Comparison of ENCODE assay signal across 2 cellular contexts in the genomic region with DNA sequence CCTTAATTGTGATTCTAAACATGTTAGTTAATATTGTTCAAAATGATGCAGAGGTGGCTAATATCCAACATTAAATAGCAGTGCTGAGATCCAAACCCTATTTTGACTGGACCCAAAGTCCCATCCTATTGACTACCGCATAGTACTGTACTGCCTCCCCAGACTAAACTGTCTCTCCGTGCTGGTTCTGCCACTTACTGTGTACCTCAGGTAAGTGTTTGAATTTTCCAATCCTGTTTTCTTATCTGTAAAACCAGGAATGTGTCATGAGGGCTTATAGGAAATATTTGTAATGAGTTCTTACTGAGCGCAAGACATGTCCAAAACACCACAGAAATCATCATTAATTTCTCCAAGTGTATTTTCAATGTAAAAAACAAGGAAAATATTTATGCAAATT.
TF ChIP-seq lines count a peak whose summit lies in the region.

No MANE protein-coding gene starts in this region.

TF ChIP-seq in endothelial cell of umbilical vein, 7 proteins besides CTCF, POLR2A, EP300 and RAD21:
- no peak for TF ChIP-seq FOS (IDR thresholded peaks at IDR 0.05; ENCODE audit: borderline replicate concordance, insufficient read depth, low read length)

TF ChIP-seq in GM23338, 12 proteins besides CTCF, POLR2A, EP300 and RAD21:
- TF ChIP-seq JUNB (IDR thresholded peaks at IDR 0.05; ENCODE audit: unreplicated experiment): no peak
- TF ChIP-seq, protein P1, sequence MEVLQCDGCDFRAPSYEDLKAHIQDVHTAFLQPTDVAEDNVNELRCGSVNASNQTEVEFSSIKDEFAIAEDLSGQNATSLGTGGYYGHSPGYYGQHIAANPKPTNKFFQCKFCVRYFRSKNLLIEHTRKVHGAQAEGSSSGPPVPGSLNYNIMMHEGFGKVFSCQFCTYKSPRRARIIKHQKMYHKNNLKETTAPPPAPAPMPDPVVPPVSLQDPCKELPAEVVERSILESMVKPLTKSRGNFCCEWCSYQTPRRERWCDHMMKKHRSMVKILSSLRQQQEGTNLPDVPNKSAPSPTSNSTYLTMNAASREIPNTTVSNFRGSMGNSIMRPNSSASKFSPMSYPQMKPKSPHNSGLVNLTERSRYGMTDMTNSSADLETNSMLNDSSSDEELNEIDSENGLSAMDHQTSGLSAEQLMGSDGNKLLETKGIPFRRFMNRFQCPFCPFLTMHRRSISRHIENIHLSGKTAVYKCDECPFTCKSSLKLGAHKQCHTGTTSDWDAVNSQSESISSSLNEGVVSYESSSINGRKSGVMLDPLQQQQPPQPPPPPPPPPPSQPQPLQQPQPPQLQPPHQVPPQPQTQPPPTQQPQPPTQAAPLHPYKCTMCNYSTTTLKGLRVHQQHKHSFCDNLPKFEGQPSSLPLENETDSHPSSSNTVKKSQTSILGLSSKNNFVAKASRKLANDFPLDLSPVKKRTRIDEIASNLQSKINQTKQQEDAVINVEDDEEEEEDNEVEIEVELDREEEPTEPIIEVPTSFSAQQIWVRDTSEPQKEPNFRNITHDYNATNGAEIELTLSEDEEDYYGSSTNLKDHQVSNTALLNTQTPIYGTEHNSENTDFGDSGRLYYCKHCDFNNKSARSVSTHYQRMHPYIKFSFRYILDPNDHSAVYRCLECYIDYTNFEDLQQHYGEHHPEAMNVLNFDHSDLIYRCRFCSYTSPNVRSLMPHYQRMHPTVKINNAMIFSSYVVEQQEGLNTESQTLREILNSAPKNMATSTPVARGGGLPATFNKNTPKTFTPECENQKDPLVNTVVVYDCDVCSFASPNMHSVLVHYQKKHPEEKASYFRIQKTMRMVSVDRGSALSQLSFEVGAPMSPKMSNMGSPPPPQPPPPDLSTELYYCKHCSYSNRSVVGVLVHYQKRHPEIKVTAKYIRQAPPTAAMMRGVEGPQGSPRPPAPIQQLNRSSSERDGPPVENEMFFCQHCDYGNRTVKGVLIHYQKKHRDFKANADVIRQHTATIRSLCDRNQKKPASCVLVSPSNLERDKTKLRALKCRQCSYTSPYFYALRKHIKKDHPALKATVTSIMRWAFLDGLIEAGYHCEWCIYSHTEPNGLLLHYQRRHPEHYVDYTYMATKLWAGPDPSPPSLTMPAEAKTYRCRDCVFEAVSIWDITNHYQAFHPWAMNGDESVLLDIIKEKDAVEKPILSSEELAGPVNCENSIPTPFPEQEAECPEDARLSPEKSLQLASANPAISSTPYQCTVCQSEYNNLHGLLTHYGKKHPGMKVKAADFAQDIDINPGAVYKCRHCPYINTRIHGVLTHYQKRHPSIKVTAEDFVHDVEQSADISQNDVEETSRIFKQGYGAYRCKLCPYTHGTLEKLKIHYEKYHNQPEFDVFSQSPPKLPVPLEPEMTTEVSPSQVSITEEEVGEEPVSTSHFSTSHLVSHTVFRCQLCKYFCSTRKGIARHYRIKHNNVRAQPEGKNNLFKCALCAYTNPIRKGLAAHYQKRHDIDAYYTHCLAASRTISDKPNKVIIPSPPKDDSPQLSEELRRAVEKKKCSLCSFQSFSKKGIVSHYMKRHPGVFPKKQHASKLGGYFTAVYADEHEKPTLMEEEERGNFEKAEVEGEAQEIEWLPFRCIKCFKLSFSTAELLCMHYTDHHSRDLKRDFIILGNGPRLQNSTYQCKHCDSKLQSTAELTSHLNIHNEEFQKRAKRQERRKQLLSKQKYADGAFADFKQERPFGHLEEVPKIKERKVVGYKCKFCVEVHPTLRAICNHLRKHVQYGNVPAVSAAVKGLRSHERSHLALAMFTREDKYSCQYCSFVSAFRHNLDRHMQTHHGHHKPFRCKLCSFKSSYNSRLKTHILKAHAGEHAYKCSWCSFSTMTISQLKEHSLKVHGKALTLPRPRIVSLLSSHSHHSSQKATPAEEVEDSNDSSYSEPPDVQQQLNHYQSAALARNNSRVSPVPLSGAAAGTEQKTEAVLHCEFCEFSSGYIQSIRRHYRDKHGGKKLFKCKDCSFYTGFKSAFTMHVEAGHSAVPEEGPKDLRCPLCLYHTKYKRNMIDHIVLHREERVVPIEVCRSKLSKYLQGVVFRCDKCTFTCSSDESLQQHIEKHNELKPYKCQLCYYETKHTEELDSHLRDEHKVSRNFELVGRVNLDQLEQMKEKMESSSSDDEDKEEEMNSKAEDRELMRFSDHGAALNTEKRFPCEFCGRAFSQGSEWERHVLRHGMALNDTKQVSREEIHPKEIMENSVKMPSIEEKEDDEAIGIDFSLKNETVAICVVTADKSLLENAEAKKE (CRISPR knock-in tag; IDR thresholded peaks at IDR 0.05): no peak
- no peak for TF ChIP-seq ZNF114 (CRISPR knock-in tag; IDR thresholded peaks at IDR 0.05)
- TF ChIP-seq CREB1 (CRISPR knock-in tag; IDR thresholded peaks at IDR 0.05; ENCODE audit: low read depth): no peak
- no peak for TF ChIP-seq EZH2phosphoT487 (IDR thresholded peaks at IDR 0.05; ENCODE audit: unreplicated experiment)
